Comparison of ENCODE assay signal across 17 cellular contexts in genomic region chr1:94552071-94552586, GRCh38. TPM values are rescaled to one million over a fixed set of nuclear protein-coding genes. Genes with fewer than 3 reads are reported as not detected.
A peak's percentile ranks its signal among the peaks of the same experiment; 100 is the strongest.
DNase-seq lines count a peak whose midpoint lies in the region; ATAC-seq and TF ChIP-seq lines count a peak whose summit lies in the region.
"Had no signal": no experiment of that assay in that cellular context is flagged by ENCODE, and none has a peak within 500 bp of the region (broad histone marks: within the 10 kb centered on the region; RNA-seq: fewer than 3 reads in every experiment).

No MANE protein-coding gene starts in this region.

- H3K36me3 ChIP-seq in RWPE2 (ENCODE audit: low read depth): no peaks in the 10 kb centered on the region
- no peaks in the 10 kb centered on the region for H3K36me3 ChIP-seq in esophagus (ENCODE audit: control insufficient read depth in 2 of 2, insufficient read depth in 2 of 2, low read length in 1 of 2)
- H3K36me3 ChIP-seq in lung (ENCODE audit: control insufficient read depth in 2 of 2, insufficient read depth in 2 of 2, low read length in 2 of 2): no peaks in the 10 kb centered on the region
- H3K36me3 ChIP-seq in upper lobe of left lung: no peaks in the 10 kb centered on the region
- H3K36me3 ChIP-seq: BLaER1, esophagus muscularis mucosa had no signal

- peak in 1 of 4 donors; percentile 32 for TF ChIP-seq POLR2A in upper lobe of left lung (IDR thresholded peaks at IDR 0.05)

- H3K9me3 ChIP-seq in RWPE2 (ENCODE audit: severe bottlenecking): no peaks in the 10 kb centered on the region
- peaks cover 0 to 1% of the 10 kb centered on the region in 2 donors for H3K9me3 ChIP-seq in esophagus (ENCODE audit: control insufficient read depth in 2 of 2, insufficient read depth in 1 of 2, low read depth in 1 of 2, low read length in 1 of 2)
- H3K9me3 ChIP-seq in lung (ENCODE audit: control insufficient read depth in 2 of 2, insufficient read depth in 1 of 2, low read length in 1 of 2): no peaks in the 10 kb centered on the region
- no peaks in the 10 kb centered on the region for H3K9me3 ChIP-seq in upper lobe of left lung
- H3K9me3 ChIP-seq: BLaER1, esophagus muscularis mucosa had no signal

- no peak for DNase-seq in RWPE2 (ENCODE audit: low spot score)
- peak; percentile 59 for DNase-seq in lung (ENCODE audit: low spot score)
- peak in 1 of 2 donors; percentile 90 for DNase-seq in upper lobe of left lung
- no peak for DNase-seq in stimulated activated CD4-positive, alpha-beta T cell treated with anti-CD3 and anti-CD28 coated beads, Interleukin-15, amount 100 ng/mL, for 24 hours
- no peak for DNase-seq in substantia nigra (lab: John Stamatoyannopoulos, UW)
- no peak for DNase-seq in NCI-H226
- DNase-seq: activated CD8-positive, alpha-beta T cell treated with anti-CD3 and anti-CD28 coated beads for 36 hours; amygdala; hypothalamus; NCI-H446 treated with DMSO at 0.1 percent for 48 hours; stimulated activated CD4-positive, alpha-beta T cell treated with anti-CD3 and anti-CD28 coated beads, Interleukin-4, amount 100 ng/mL, for 4 hours had no signal

- no peaks in the 10 kb centered on the region for H3K27me3 ChIP-seq in RWPE2 (ENCODE audit: insufficient read depth, poor library complexity, severe bottlenecking)
- H3K27me3 ChIP-seq in esophagus (ENCODE audit: control insufficient read depth in 1 of 2, insufficient read depth in 2 of 2, low read length in 2 of 2): no peaks in the 10 kb centered on the region
- H3K27me3 ChIP-seq in lung (ENCODE audit: control insufficient read depth, insufficient read depth): no peaks in the 10 kb centered on the region
- H3K27me3 ChIP-seq in upper lobe of left lung: no peaks in the 10 kb centered on the region
- H3K27me3 ChIP-seq: BLaER1, esophagus muscularis mucosa had no signal

- peak in 3 of 4 donors; percentile 62 to 98 (median 74) for TF ChIP-seq EP300 in upper lobe of left lung (IDR thresholded peaks at IDR 0.05)

- TF ChIP-seq CTCF in RWPE2 (IDR thresholded peaks at IDR 0.05; ENCODE audit: poor library complexity, severe bottlenecking) (no peak), lung (IDR thresholded peaks at IDR 0.05; ENCODE audit: control extremely low read depth, extremely low read depth) (no peak), upper lobe of left lung (IDR thresholded peaks at IDR 0.05) (no peak)

- H3K4me1 ChIP-seq in RWPE2 (ENCODE audit: insufficient read depth, poor library complexity, severe bottlenecking) (peaks cover 49% of the 10 kb centered on the region), esophagus (ENCODE audit: control insufficient read depth in 2 of 2, insufficient read depth in 2 of 2, low read length in 1 of 2) (peaks cover 3 to 18% of the 10 kb centered on the region in 2 donors), lung (ENCODE audit: control insufficient read depth in 2 of 2, insufficient read depth in 2 of 2, low read length in 2 of 2) (peaks cover 0 to 8% of the 10 kb centered on the region in 2 donors), upper lobe of left lung (peaks cover 0 to 13% (median 2%) of the 10 kb centered on the region in 4 donors)

- WGBS in esophagus, 2 donors: 82 to 83% methylated on average over 8 of the region's 8 CpGs
- 61 to 78% methylated on average over 8 of the region's 8 CpGs for WGBS in lung, 2 donors
- 58 to 64% methylated on average over 8 of the region's 8 CpGs for WGBS in upper lobe of left lung, 2 donors

- H3K27ac ChIP-seq in RWPE2 (ENCODE audit: poor library complexity, severe bottlenecking) (peak overlapping the region; percentile 88), esophagus (ENCODE audit: low read depth in 2 of 2, low read length in 1 of 2) (peak overlapping the region; percentile 10 to 55), lung (ENCODE audit: low read depth in 1 of 2, low read length in 1 of 2) (no peak overlapping the region), upper lobe of left lung (peak overlapping the region; percentile 5 to 67 (median 56)), substantia nigra (ENCODE audit: low read depth, low read length, poor library complexity, severe bottlenecking) (no peak overlapping the region)
- H3K27ac ChIP-seq: BLaER1, coronary artery had no signal

- ATAC-seq in RWPE2 (ENCODE audit: low read depth): peak; percentile 58
- ATAC-seq in lung (ENCODE audit: insufficient read depth, low FRiP score): no peak
- peak; percentile 65 to 90 for ATAC-seq in upper lobe of left lung (ENCODE audit: low FRiP score in 2 of 2)
- ATAC-seq: activated CD8-positive, alpha-beta T cell treated with anti-CD3 and anti-CD28 coated beads for 36 hours; activated T-helper 17 cell treated with anti-CD3 and anti-CD28 coated beads, Interleukin-2, amount 50 U/mL, for 72 hours had no signal

- H3K4me3 ChIP-seq in RWPE2 (ENCODE audit: severe bottlenecking): no peak overlapping the region
- no peak overlapping the region for H3K4me3 ChIP-seq in esophagus (ENCODE audit: low read depth in 1 of 2, low read length in 2 of 2)
- no peak overlapping the region for H3K4me3 ChIP-seq in lung
- no peak overlapping the region for H3K4me3 ChIP-seq in upper lobe of left lung
- H3K4me3 ChIP-seq: BLaER1, coronary artery, esophagus muscularis mucosa had no signal

RNA-seq across cellular contexts. Expression of gene F3, which starts 10.6 kb away (rescaled TPM):
- polyA plus RNA-seq in esophagus: 10 to 100 TPM; 28.7 to 39.1 TPM
- total RNA-seq in lung: 100 to 1,000 TPM; 107 to 238 TPM
- 100 to 1,000 TPM; 141 to 307 TPM for polyA plus RNA-seq in lung
- 100 to 1,000 TPM in 2 of 6 donors, 10 to 100 TPM in 4; 52.4 to 210 (median 80.9) TPM for total RNA-seq in upper lobe of left lung
- total RNA-seq: activated CD8-positive, alpha-beta T cell treated with anti-CD3 and anti-CD28 coated beads for 36 hours; activated T-helper 17 cell treated with anti-CD3 and anti-CD28 coated beads, Interleukin-2, amount 50 U/mL, for 72 hours had no signal
- polyA plus RNA-seq: IgD-negative memory B cell had no signal

Comparison
In these comparisons a context has a peak if more than half of its experiments do, and no peak if none do; other contexts are left out.
1. H3K27ac ChIP-seq: peak in RWPE2 (single experiment), esophagus (2 of 2) and upper lobe of left lung (4 of 4); none in lung (0 of 2) and substantia nigra (single experiment).